21 cellular contexts compared by ENCODE assay signal in genomic region chr9:96040591-96041461, GRCh38.
DNase-seq lines count a peak whose midpoint lies in the region; ATAC-seq, FAIRE-seq and TF ChIP-seq lines count a peak whose summit lies in the region.
"Had no signal": no experiment of that assay in that cellular context is flagged by ENCODE, and none has a peak within 500 bp of the region (broad histone marks: within the 10 kb centered on the region; RNA-seq: fewer than 3 reads in every experiment).

No MANE protein-coding gene starts in this region.

- H3K9me3 ChIP-seq in esophagus (ENCODE audit: control insufficient read depth in 2 of 2, insufficient read depth in 1 of 2, low read depth in 1 of 2, low read length in 1 of 2) (peaks cover 2 to 12% of the 10 kb centered on the region in 2 donors), pancreas (no peaks in the 10 kb centered on the region), kidney (ENCODE audit: control insufficient read depth in 1 of 2, low read length in 2 of 2) (peaks cover 0 to 10% of the 10 kb centered on the region in 2 donors), gastrocnemius medialis (no peaks in the 10 kb centered on the region)

- H3K36me3 ChIP-seq in esophagus (ENCODE audit: control insufficient read depth in 2 of 2, insufficient read depth in 2 of 2, low read length in 1 of 2) (no peaks in the 10 kb centered on the region), pancreas (no peaks in the 10 kb centered on the region), kidney (ENCODE audit: control insufficient read depth in 1 of 2, insufficient read depth in 2 of 2, low read length in 2 of 2) (no peaks in the 10 kb centered on the region), gastrocnemius medialis (peaks cover 0 to 7% of the 10 kb centered on the region in 2 donors)
- H3K36me3 ChIP-seq: ascending aorta, BLaER1, thoracic aorta had no signal

- ATAC-seq in pancreas = peak; percentile 80 to 86 (median 84)
- no peak for ATAC-seq in gastrocnemius medialis

- intact Hi-C loops in pancreas (cut with DNase I) (no loop called here), kidney (cut with DNase I) (no loop called here), gastrocnemius medialis (cut with DNase I; ENCODE audit: low total_unique reads) (no loop called here)

- no peak overlapping the region for H3K9ac ChIP-seq in kidney (ENCODE audit: low read length in 2 of 2)
- H3K9ac ChIP-seq: BLaER1, parathyroid adenoma had no signal

- H3K27me3 ChIP-seq in esophagus (ENCODE audit: control insufficient read depth in 1 of 2, insufficient read depth in 2 of 2, low read length in 2 of 2) (no peaks in the 10 kb centered on the region), pancreas (no peaks in the 10 kb centered on the region), gastrocnemius medialis (no peaks in the 10 kb centered on the region)
- H3K27me3 ChIP-seq: ascending aorta, BLaER1 had no signal

- no peak for TF ChIP-seq POLR2A in gastrocnemius medialis (IDR thresholded peaks at IDR 0.05)

- H3K27ac ChIP-seq in esophagus (ENCODE audit: low read depth in 2 of 2, low read length in 1 of 2) (peak overlapping the region; percentile 43 to 45), pancreas (peak overlapping the region in 3 of 4 donors; percentile 23 to 62 (median 26)), kidney (ENCODE audit: low read depth in 2 of 2, low read length in 2 of 2) (no peak overlapping the region), gastrocnemius medialis (no peak overlapping the region)
- H3K27ac ChIP-seq: ascending aorta, BLaER1, parathyroid adenoma, thoracic aorta had no signal

- WGBS in esophagus, 2 donors = 29 to 40% methylated on average over 21 of the region's 21 CpGs
- WGBS in pancreas, 2 donors = 27 to 30% methylated on average over 21 of the region's 21 CpGs

- peak; percentile 44 for DNase-seq in ELF-1 (ENCODE audit: low read depth, low spot score)
- DNase-seq in NCI-H526 treated with DMSO at 0.1 percent for 48 hours (lab: John Stamatoyannopoulos, UW) = peak; percentile 60
- DNase-seq in pancreas = peak in 3 of 6 donors; percentile 56 to 62 (median 60)
- no peak for DNase-seq in NCI-H2107 treated with DMSO at 0.1 percent for 48 hours (lab: John Stamatoyannopoulos, UW; ENCODE audit: unreplicated experiment)
- no peak for DNase-seq in kidney
- DNase-seq in gastrocnemius medialis = no peak
- DNase-seq in AG08395 (ENCODE audit: low spot score) = no peak
- DNase-seq: activated CD4-positive, alpha-beta T cell treated with anti-CD3 and anti-CD28 coated beads, Interleukin-2, amount 50 U/mL, for 48 hours; dermis blood vessel endothelial cell; DND-41; immature natural killer cell; NCI-H82; SIG-M5; stimulated activated CD4-positive, alpha-beta T cell treated with anti-CD3 and anti-CD28 coated beads, Interleukin-15, amount 100 ng/mL, for 24 hours; T1000 had no signal

- H3K4me3 ChIP-seq in esophagus (ENCODE audit: low read depth in 1 of 2, low read length in 2 of 2) (no peak overlapping the region), pancreas (no peak overlapping the region), kidney (ENCODE audit: low read length in 2 of 2) (no peak overlapping the region), gastrocnemius medialis (no peak overlapping the region)
- H3K4me3 ChIP-seq: ascending aorta, BLaER1, thoracic aorta had no signal

- TF ChIP-seq CTCF in pancreas (IDR thresholded peaks at IDR 0.05) (no peak), kidney (IDR thresholded peaks at IDR 0.05; ENCODE audit: borderline replicate concordance, extremely low read depth, insufficient read depth) (no peak), gastrocnemius medialis (IDR thresholded peaks at IDR 0.05 in 4 of 5, conservative IDR thresholded peaks at IDR 0.05 in 1 of 5) (no peak)

- in situ Hi-C loops in gastrocnemius medialis (cut with MboI; ENCODE audit: low sequenced_read_pairs in 4 of 4) = no loop called here

- H3K4me1 ChIP-seq in esophagus (ENCODE audit: control insufficient read depth in 2 of 2, insufficient read depth in 2 of 2, low read length in 1 of 2) = peaks cover 0 to 9% of the 10 kb centered on the region in 2 donors
- peaks cover 10 to 23% (median 18%) of the 10 kb centered on the region in 3 donors for H3K4me1 ChIP-seq in pancreas
- H3K4me1 ChIP-seq in kidney (ENCODE audit: control insufficient read depth in 1 of 2, insufficient read depth in 1 of 2, low read depth in 1 of 2, low read length in 2 of 2) = no peaks in the 10 kb centered on the region
- H3K4me1 ChIP-seq in gastrocnemius medialis = no peaks in the 10 kb centered on the region
- H3K4me1 ChIP-seq: ascending aorta, BLaER1, parathyroid adenoma had no signal

- FAIRE-seq in pancreas (lab: Jason Lieb, UNC) = no peak
- no peak for FAIRE-seq in kidney (lab: Jason Lieb, UNC)
- FAIRE-seq: HTR-8/SVneo had no signal

Comparison
In these comparisons a context has a peak if more than half of its experiments do, and no peak if none do; other contexts are left out.
1. DNase-seq: peak in ELF-1 (single experiment) and NCI-H526 treated with DMSO at 0.1 percent for 48 hours (single experiment); none in NCI-H2107 treated with DMSO at 0.1 percent for 48 hours (single experiment), kidney (single experiment), gastrocnemius medialis (0 of 2) and AG08395 (single experiment).
2. H3K27ac ChIP-seq: peak in esophagus (2 of 2) and pancreas (3 of 4); none in kidney (0 of 2) and gastrocnemius medialis (0 of 4).
3. ATAC-seq: peak in pancreas (4 of 4); none in gastrocnemius medialis (0 of 2).